In the genomic region with DNA sequence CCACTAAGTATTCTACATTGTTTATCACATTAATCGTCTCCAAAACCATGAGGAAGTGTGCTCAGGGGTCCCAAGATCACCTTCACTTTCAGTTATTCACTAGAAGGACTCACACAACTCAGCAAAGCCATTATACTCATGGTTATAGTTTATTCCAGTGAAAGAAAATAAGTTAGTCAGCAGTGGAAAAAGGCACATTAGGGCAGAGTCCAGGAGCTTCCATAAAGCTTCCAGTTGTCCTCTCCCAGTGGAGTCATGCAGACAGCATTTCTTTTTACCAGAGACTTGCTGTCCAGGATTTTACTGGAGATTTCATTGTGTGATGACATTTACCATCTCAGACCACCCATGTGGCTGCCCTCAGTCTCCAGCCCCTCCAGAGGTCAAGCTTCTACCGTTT, we compare ENCODE assay signal across 7 cellular contexts.
"Had no signal": no experiment of that assay in that cellular context is flagged by ENCODE, and none has a peak within 500 bp of the region (broad histone marks: within the 10 kb centered on the region; RNA-seq: fewer than 3 reads in every experiment).

No MANE protein-coding gene starts in this region.

- H2AFZ ChIP-seq: GM23338 had no signal

- ATAC-seq: GM23338 had no signal

- FAIRE-seq: H1, H54, HTR-8/SVneo had no signal

- H3K4me2 ChIP-seq: GM23338 had no signal

- H3K4me3 ChIP-seq: GM23338 had no signal

- DNase-seq: H9, HCEC 1CT, IMR-90 had no signal
